In genomic region chr1:5701642-5702041, GRCh38 we compare ENCODE assay signal across 1 cellular context.
TF ChIP-seq lines count a peak whose summit lies in the region.

No MANE protein-coding gene starts in this region.

TF ChIP-seq in K562, 482 proteins besides CTCF, POLR2A, EP300 and RAD21 (continued from another document):
- no peak for TF ChIP-seq CHAMP1 (IDR thresholded peaks at IDR 0.05)
